8 cellular contexts compared by ENCODE assay signal in genomic region chr7:30348083-30348560, GRCh38.
DNase-seq lines count a peak whose midpoint lies in the region; ATAC-seq, FAIRE-seq and TF ChIP-seq lines count a peak whose summit lies in the region.

No MANE protein-coding gene starts in this region.

- H3K9me3 Mint-ChIP-seq in mesothelial cell of epicardium (peaks cover 10% of the 10 kb centered on the region), H9 (no peaks in the 10 kb centered on the region)

- H3K27ac Mint-ChIP-seq in mesothelial cell of epicardium (peak overlapping the region; percentile 77), H9 (peak overlapping the region in 1 of 3 experiments; percentile 97; a peak in 4 of 7 replicates)

- intact Hi-C loops in vagina (cut with DNase I), result no loop called here

- no peak overlapping the region for H2AK5ac ChIP-seq in H9 (ENCODE audit: insufficient read length, low read length)

- peaks cover 21% of the 10 kb centered on the region for H3K4me1 ChIP-seq in vagina
- H3K4me1 ChIP-seq in H9 (ENCODE audit: insufficient read depth, low read length), result peaks cover 2% of the 10 kb centered on the region; the same call in 1 of the 2 replicates

- H2AFZ ChIP-seq in H9 (ENCODE audit: low read length), result no peak overlapping the region

- H3K27me3 ChIP-seq in BJ (ENCODE audit: control insufficient read depth, insufficient read depth, low read length) (no peaks in the 10 kb centered on the region), vagina (no peaks in the 10 kb centered on the region), H9 (ENCODE audit: insufficient read depth, low read length) (no peaks in the 10 kb centered on the region)

- no peak overlapping the region for H4K8ac ChIP-seq in H9 (replicated peaks; ENCODE audit: insufficient read length, low read depth, low read length)

- no peak overlapping the region for H2BK5ac ChIP-seq in H9 (ENCODE audit: insufficient read length, low read length)

- no peak overlapping the region for H3K4me2 ChIP-seq in H9 (ENCODE audit: insufficient read depth, insufficient read length, low read length)

- no peaks in the 10 kb centered on the region for H3K23me2 ChIP-seq in H9 (ENCODE audit: insufficient read length, low read depth, low read length, poor library complexity, severe bottlenecking)

- H3K36me3 Mint-ChIP-seq in mesothelial cell of epicardium (peaks cover 3% of the 10 kb centered on the region), H9 (ENCODE audit: insufficient read depth in 1 of 3, low read depth in 3 of 3) (no peaks in the 10 kb centered on the region)

- no peak overlapping the region for H3K23ac ChIP-seq in H9 (ENCODE audit: insufficient read length, low read depth, low read length)

- no peak overlapping the region for H4K91ac ChIP-seq in H9 (ENCODE audit: insufficient read length, low read depth, low read length)

- H3K79me1 ChIP-seq in H9 (ENCODE audit: insufficient read depth, low read depth, low read length, poor library complexity, severe bottlenecking), result no peaks in the 10 kb centered on the region

- H3K36me3 ChIP-seq in BJ (ENCODE audit: control insufficient read depth, insufficient read depth, low read length), result no peaks in the 10 kb centered on the region
- no peaks in the 10 kb centered on the region for H3K36me3 ChIP-seq in vagina

- H3K4me3 ChIP-seq in BJ (ENCODE audit: low read depth, low read length) (no peak overlapping the region), astrocyte of the spinal cord (ENCODE audit: low read depth, low read length) (no peak overlapping the region), vagina (no peak overlapping the region)

- H3K27ac ChIP-seq in vagina (peak overlapping the region; percentile 53), H9 (ENCODE audit: insufficient read length, low read depth, low read length) (no peak overlapping the region)

- H3K9ac ChIP-seq in H9 (ENCODE audit: extremely low read depth, insufficient read length, low read length), result no peak overlapping the region

- no peak overlapping the region for H2BK20ac ChIP-seq in H9 (ENCODE audit: low read depth, low read length, poor library complexity, severe bottlenecking)

- no peak overlapping the region for H3K4ac ChIP-seq in H9 (ENCODE audit: low read depth, low read length)

- in situ Hi-C loops in SK-MEL-5 (cut with HindIII; ENCODE audit: low pct_unique_long_range_greater_than_20kb, low sequenced_read_pairs) (no loop called here), astrocyte of the spinal cord (cut with HindIII; ENCODE audit: low sequenced_read_pairs) (no loop called here)

- no peaks in the 10 kb centered on the region; the same call in 1 of the 2 replicates for H3K79me2 ChIP-seq in H9 (ENCODE audit: insufficient read depth, low read length)

- H4K20me1 ChIP-seq in H9 (ENCODE audit: control insufficient read depth, insufficient read depth, insufficient read length), result no peaks in the 10 kb centered on the region

- TF ChIP-seq CTCF in BJ (IDR thresholded peaks at IDR 0.05; ENCODE audit: insufficient read depth, low read depth, low read length), result no peak
- TF ChIP-seq CTCF in astrocyte of the spinal cord (IDR thresholded peaks at IDR 0.05; ENCODE audit: low read depth, low read length), result no peak
- TF ChIP-seq CTCF in mesothelial cell of epicardium (IDR thresholded peaks at IDR 0.05; ENCODE audit: unreplicated experiment), result no peak
- no peak for TF ChIP-seq CTCF in vagina (IDR thresholded peaks at IDR 0.05)
- TF ChIP-seq CTCF in H9 (conservative IDR thresholded peaks at IDR 0.05), result no peak

- CTCF ChIA-PET in BJ (lab: Yijun Ruan, JAX), result no interaction called here

- H3K9me3 ChIP-seq in vagina (no peaks in the 10 kb centered on the region), H9 (ENCODE audit: control insufficient read depth, low read depth, low read length) (no peaks in the 10 kb centered on the region)

- no peak overlapping the region for H2BK15ac ChIP-seq in H9 (ENCODE audit: low read depth, low read length)

- no peak overlapping the region for H3K56ac ChIP-seq in H9 (ENCODE audit: insufficient read length, low read depth, low read length)

- WGBS in H9 (ENCODE audit: extremely low coverage, insufficient read length, low lambda C conversion rate), result no CpG with 5 or more reads among the region's 2 CpGs

- no peak overlapping the region for H3K14ac ChIP-seq in H9 (ENCODE audit: insufficient read depth, low read length)

- H4K5ac ChIP-seq in H9 (ENCODE audit: insufficient read length, low read depth, low read length), result no peak overlapping the region

- peak; percentile 96 for FAIRE-seq in GM19239 (lab: Jason Lieb, UNC)

- peak; percentile 77 for ATAC-seq in HG03280 (IDR thresholded peaks at IDR 0.05; ENCODE audit: unreplicated experiment)

- H2BK120ac ChIP-seq in H9 (ENCODE audit: low read depth, low read length, poor library complexity, severe bottlenecking), result no peak overlapping the region

- POLR2A ChIA-PET in BJ (lab: Charles Lee), result no interaction called here

- H3K18ac ChIP-seq in H9 (ENCODE audit: insufficient read length, low read depth, low read length), result no peak overlapping the region

- TF ChIP-seq POLR2A in vagina (IDR thresholded peaks at IDR 0.05), result no peak

- H3T11ph ChIP-seq in H9 (ENCODE audit: low read length), result no peak overlapping the region

- H3K4me3 Mint-ChIP-seq in mesothelial cell of epicardium, result no peak overlapping the region
- no peak overlapping the region for H3K4me3 Mint-ChIP-seq in H9

- H2BK12ac ChIP-seq in H9 (ENCODE audit: insufficient read length, low read depth, low read length), result no peak overlapping the region

- H3K27me3 Mint-ChIP-seq in mesothelial cell of epicardium (ENCODE audit: low read depth) (no peaks in the 10 kb centered on the region), H9 (ENCODE audit: low read depth) (no peaks in the 10 kb centered on the region)

- H3K4me1 Mint-ChIP-seq in mesothelial cell of epicardium (peaks cover 37% of the 10 kb centered on the region), H9 (peaks cover 51 to 86% of the 10 kb centered on the region in 2 experiments)

- peak; percentile 92 for DNase-seq in BJ (ENCODE audit: low read depth)
- peak; percentile 16 for DNase-seq in GM19239 (ENCODE audit: insufficient read length, low spot score)
- DNase-seq in SK-MEL-5 (ENCODE audit: low read depth, low spot score), result peak; percentile 96
- peak; percentile 88 for DNase-seq in astrocyte of the spinal cord (ENCODE audit: low read depth, low spot score)
- DNase-seq in mesothelial cell of epicardium (ENCODE audit: low spot score in 2 of 2, unreplicated experiment in 2 of 2), result no peak
- no peak for DNase-seq in vagina (ENCODE audit: extremely low spot score in 2 of 2)
- no peak for DNase-seq in H9

Comparison
In these comparisons a context has a peak if more than half of its experiments do, and no peak if none do; other contexts are left out.
1. DNase-seq: peak in BJ (single experiment), GM19239 (single experiment), SK-MEL-5 (single experiment) and astrocyte of the spinal cord (single experiment); none in mesothelial cell of epicardium (0 of 2), vagina (0 of 2) and H9 (single experiment).